4 cellular contexts compared by ENCODE assay signal in genomic region chr10:130689743-130690626, GRCh38.
"Had no signal": no experiment of that assay in that cellular context is flagged by ENCODE, and none has a peak within 500 bp of the region (broad histone marks: within the 10 kb centered on the region; RNA-seq: fewer than 3 reads in every experiment).

No MANE protein-coding gene starts in this region.

- DNase-seq: H9, HCEC 1CT, IMR-90 had no signal

- H3K27ac Mint-ChIP-seq: GM23338 had no signal

- ATAC-seq: GM23338 had no signal

- H3K4me3 Mint-ChIP-seq: GM23338, H9 had no signal

- H3K4me1 Mint-ChIP-seq: GM23338, H9 had no signal

- H3K4me2 ChIP-seq: GM23338 had no signal

- H3K4me3 ChIP-seq: GM23338 had no signal

- H3K9me3 Mint-ChIP-seq: H9 had no signal

- H2AFZ ChIP-seq: GM23338 had no signal
